In genomic region chr20:7696311-7696710, GRCh38 we compare ENCODE assay signal across 27 cellular contexts.
DNase-seq lines count a peak whose midpoint lies in the region; ATAC-seq and TF ChIP-seq lines count a peak whose summit lies in the region.
"Had no signal": no experiment of that assay in that cellular context is flagged by ENCODE, and none has a peak within 500 bp of the region (broad histone marks: within the 10 kb centered on the region; RNA-seq: fewer than 3 reads in every experiment).

No MANE protein-coding gene starts in this region.

- H2BK12ac ChIP-seq in mesenchymal stem cell (ENCODE audit: low read length in 2 of 2): no peak overlapping the region

- H3K9me3 ChIP-seq in mesenchymal stem cell (ENCODE audit: control insufficient read depth, low read length): no peaks in the 10 kb centered on the region
- H3K9me3 ChIP-seq: BLaER1, breast epithelium, psoas muscle, sigmoid colon, transverse colon had no signal

- H3K36me3 ChIP-seq in mesenchymal stem cell (ENCODE audit: control insufficient read depth in 1 of 2, insufficient read depth in 2 of 2, low read depth in 1 of 2, low read length in 2 of 2): no peaks in the 10 kb centered on the region
- H3K36me3 ChIP-seq: BLaER1, breast epithelium, sigmoid colon, transverse colon had no signal

- H3K4me3 ChIP-seq in epithelial cell of esophagus (ENCODE audit: low read length) (no peak overlapping the region), mesenchymal stem cell (ENCODE audit: insufficient read depth in 1 of 2, low read depth in 1 of 2, low read length in 2 of 2) (no peak overlapping the region)
- H3K4me3 ChIP-seq: BLaER1, breast epithelium, psoas muscle, sigmoid colon, transverse colon had no signal

- H2BK5ac ChIP-seq in mesenchymal stem cell (ENCODE audit: low read depth, low read length, poor library complexity, severe bottlenecking): no peak overlapping the region

- in situ Hi-C loops in Caki2 (cut with HindIII; ENCODE audit: low pct_unique_long_range_greater_than_20kb, low sequenced_read_pairs): no loop called here

- DNase-seq in Caki2 (ENCODE audit: low read depth) (peak; percentile 19), M059J (ENCODE audit: low read depth) (peak; percentile 5), epithelial cell of esophagus (ENCODE audit: low read depth) (peak; percentile 53), mesenchymal stem cell (no peak), NCI-H2196 treated with DMSO at 0.1 percent for 48 hours (lab: John Stamatoyannopoulos, UW; ENCODE audit: unreplicated experiment) (no peak), endothelial cell (ENCODE audit: low spot score) (no peak), activated T-cell treated with anti-CD3 and anti-CD28 coated beads for 4 hours (no peak)
- DNase-seq: activated CD4-positive, alpha-beta T cell treated with anti-CD3 and anti-CD28 coated beads for 4 hours; activated naive CD4-positive, alpha-beta T cell treated with anti-CD3 and anti-CD28 coated beads, Interleukin-2, amount 50 U/mL, for 16 hours; amniotic stem cell; islet precursor cell; natural killer cell; NCI-H1105 treated with DMSO at 0.1 percent for 48 hours; NCI-H2029; NCI-H526 treated with DMSO at 0.1 percent for 48 hours; nucleus accumbens; psoas muscle; SHP77 treated with DMSO at 0.1 percent for 48 hours; sigmoid colon; stimulated activated CD4-positive, alpha-beta T cell treated with anti-CD3 and anti-CD28 coated beads, Interleukin-15, amount 100 ng/mL, for 24 hours; transverse colon had no signal

- H3K4me1 ChIP-seq in mesenchymal stem cell (ENCODE audit: control insufficient read depth, insufficient read depth, low read depth, low read length): peaks cover 1% of the 10 kb centered on the region
- H3K4me1 ChIP-seq: BLaER1, breast epithelium, psoas muscle, transverse colon had no signal

- no peak overlapping the region for H4K91ac ChIP-seq in mesenchymal stem cell (ENCODE audit: low read length)

- H3K27me3 Mint-ChIP-seq in endothelial cell (ENCODE audit: unreplicated experiment): no peaks in the 10 kb centered on the region

- H3K27me3 ChIP-seq in mesenchymal stem cell (ENCODE audit: control insufficient read depth in 1 of 2, insufficient read depth in 1 of 2, low read length in 2 of 2): no peaks in the 10 kb centered on the region
- H3K27me3 ChIP-seq: BLaER1, breast epithelium, sigmoid colon, transverse colon had no signal

- no peak for TF ChIP-seq CTCF in epithelial cell of esophagus (IDR thresholded peaks at IDR 0.05; ENCODE audit: insufficient read depth, low read depth, low read length, missing control alignments)
- no peak for TF ChIP-seq CTCF in endothelial cell (IDR thresholded peaks at IDR 0.05; ENCODE audit: unreplicated experiment)

- H3K9ac ChIP-seq in mesenchymal stem cell (ENCODE audit: low read length): peak overlapping the region; percentile 83
- H3K9ac ChIP-seq: BLaER1 had no signal

- WGBS in mesenchymal stem cell: 56% methylated on average over 1 of the region's 1 CpG

- H3K36me3 Mint-ChIP-seq in endothelial cell (ENCODE audit: low read depth, unreplicated experiment): no peaks in the 10 kb centered on the region
- H3K36me3 Mint-ChIP-seq: natural killer cell; stimulated activated effector memory CD8-positive, alpha-beta T cell treated with anti-CD3 and anti-CD28 coated beads, Interleukin-12 subunit alpha, Interleukin-12 subunit beta, amount 100 ng/mL, for 72 hours had no signal

- H2AFZ ChIP-seq in mesenchymal stem cell (ENCODE audit: low read depth, low read length): no peak overlapping the region

- H3K4me2 ChIP-seq in mesenchymal stem cell (ENCODE audit: low read length, poor library complexity, severe bottlenecking): no peak overlapping the region
- H3K4me2 ChIP-seq: BLaER1 had no signal

- no peak overlapping the region for H3K18ac ChIP-seq in mesenchymal stem cell (ENCODE audit: low read depth in 1 of 2, low read length in 2 of 2)

- no peak overlapping the region for H3K4ac ChIP-seq in mesenchymal stem cell (ENCODE audit: low read depth in 1 of 2, low read length in 2 of 2)

- no peak overlapping the region for H3K27ac ChIP-seq in mesenchymal stem cell (ENCODE audit: low read length, poor library complexity, severe bottlenecking)
- H3K27ac ChIP-seq: BLaER1, breast epithelium, psoas muscle, sigmoid colon, transverse colon, VCaP had no signal

- no peaks in the 10 kb centered on the region for H3K4me1 Mint-ChIP-seq in endothelial cell (ENCODE audit: unreplicated experiment)
- H3K4me1 Mint-ChIP-seq: natural killer cell; stimulated activated effector memory CD8-positive, alpha-beta T cell treated with anti-CD3 and anti-CD28 coated beads, Interleukin-12 subunit alpha, Interleukin-12 subunit beta, amount 100 ng/mL, for 72 hours had no signal

- no peak overlapping the region for H4K8ac ChIP-seq in mesenchymal stem cell (ENCODE audit: low read length)

- no peak overlapping the region for H2AK5ac ChIP-seq in mesenchymal stem cell (ENCODE audit: low read length, severe bottlenecking)

- no peak for ATAC-seq in GM18868 (IDR thresholded peaks at IDR 0.05; ENCODE audit: unreplicated experiment)
- ATAC-seq: natural killer cell; psoas muscle; stimulated activated effector memory CD8-positive, alpha-beta T cell treated with anti-CD3 and anti-CD28 coated beads, Interleukin-12 subunit alpha, Interleukin-12 subunit beta, amount 100 ng/mL, for 72 hours had no signal

- H3K14ac ChIP-seq in mesenchymal stem cell (ENCODE audit: low read length in 2 of 2): no peak overlapping the region

- H3K23ac ChIP-seq in mesenchymal stem cell (ENCODE audit: low read length in 2 of 2): no peak overlapping the region

- no peak overlapping the region for H3K27ac Mint-ChIP-seq in endothelial cell (ENCODE audit: unreplicated experiment)
- H3K27ac Mint-ChIP-seq: activated T-helper 2 cell treated with anti-CD3 and anti-CD28 coated beads, Interferon-gamma antibody, Interleukin-2, Interleukin-4, amounts not matched to agents 10 μg/mL and 5 μg/mL and 100 μg/mL, durations not matched to agents 14 hours and 24 hours and 36 hours; natural killer cell; stimulated activated effector memory CD8-positive, alpha-beta T cell treated with anti-CD3 and anti-CD28 coated beads, Interleukin-12 subunit alpha, Interleukin-12 subunit beta, amount 100 ng/mL, for 72 hours had no signal

- no peaks in the 10 kb centered on the region for H3K9me3 Mint-ChIP-seq in endothelial cell (ENCODE audit: unreplicated experiment)

- H3K79me1 ChIP-seq in mesenchymal stem cell (replicated peaks; ENCODE audit: low read length, poor library complexity, severe bottlenecking): no peaks in the 10 kb centered on the region

- H2BK15ac ChIP-seq in mesenchymal stem cell (ENCODE audit: low read depth, poor library complexity, severe bottlenecking): no peak overlapping the region

- H3K4me3 Mint-ChIP-seq in endothelial cell (ENCODE audit: unreplicated experiment): no peak overlapping the region
- H3K4me3 Mint-ChIP-seq: natural killer cell; stimulated activated effector memory CD8-positive, alpha-beta T cell treated with anti-CD3 and anti-CD28 coated beads, Interleukin-12 subunit alpha, Interleukin-12 subunit beta, amount 100 ng/mL, for 72 hours had no signal

- H2BK120ac ChIP-seq in mesenchymal stem cell (ENCODE audit: low read depth, low read length): no peak overlapping the region

Comparison
In these comparisons a context has a peak if more than half of its experiments do, and no peak if none do; other contexts are left out.
1. DNase-seq: peak in Caki2 (single experiment), M059J (single experiment) and epithelial cell of esophagus (single experiment); none in mesenchymal stem cell (single experiment), NCI-H2196 treated with DMSO at 0.1 percent for 48 hours (single experiment), endothelial cell (single experiment) and activated T-cell treated with anti-CD3 and anti-CD28 coated beads for 4 hours (single experiment).